ENCODE assay signal across 1 cellular context in the genomic region with DNA sequence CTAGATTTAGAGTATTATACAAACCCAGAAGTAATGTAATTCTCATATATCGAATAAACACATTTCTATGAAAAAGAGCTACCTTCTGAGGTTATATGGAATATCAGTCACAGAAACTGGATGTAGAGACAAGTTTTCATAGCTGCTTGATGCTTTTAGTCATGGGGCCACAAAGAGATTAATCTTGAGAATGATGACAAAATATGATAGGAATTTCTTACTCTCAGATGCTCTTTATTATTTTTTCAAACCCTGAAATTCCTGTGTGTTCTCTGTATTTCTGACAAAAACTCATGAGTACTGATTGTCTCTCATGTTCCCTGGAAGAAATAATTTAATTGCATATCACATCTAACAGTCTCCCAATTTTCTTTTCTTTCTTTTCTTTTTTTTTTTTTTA.
TF ChIP-seq lines count a peak whose summit lies in the region.

No MANE protein-coding gene starts in this region.

TF ChIP-seq in HCT116, 20 proteins besides CTCF, POLR2A, EP300 and RAD21 (continued from another document):
- TF ChIP-seq, protein P1, sequence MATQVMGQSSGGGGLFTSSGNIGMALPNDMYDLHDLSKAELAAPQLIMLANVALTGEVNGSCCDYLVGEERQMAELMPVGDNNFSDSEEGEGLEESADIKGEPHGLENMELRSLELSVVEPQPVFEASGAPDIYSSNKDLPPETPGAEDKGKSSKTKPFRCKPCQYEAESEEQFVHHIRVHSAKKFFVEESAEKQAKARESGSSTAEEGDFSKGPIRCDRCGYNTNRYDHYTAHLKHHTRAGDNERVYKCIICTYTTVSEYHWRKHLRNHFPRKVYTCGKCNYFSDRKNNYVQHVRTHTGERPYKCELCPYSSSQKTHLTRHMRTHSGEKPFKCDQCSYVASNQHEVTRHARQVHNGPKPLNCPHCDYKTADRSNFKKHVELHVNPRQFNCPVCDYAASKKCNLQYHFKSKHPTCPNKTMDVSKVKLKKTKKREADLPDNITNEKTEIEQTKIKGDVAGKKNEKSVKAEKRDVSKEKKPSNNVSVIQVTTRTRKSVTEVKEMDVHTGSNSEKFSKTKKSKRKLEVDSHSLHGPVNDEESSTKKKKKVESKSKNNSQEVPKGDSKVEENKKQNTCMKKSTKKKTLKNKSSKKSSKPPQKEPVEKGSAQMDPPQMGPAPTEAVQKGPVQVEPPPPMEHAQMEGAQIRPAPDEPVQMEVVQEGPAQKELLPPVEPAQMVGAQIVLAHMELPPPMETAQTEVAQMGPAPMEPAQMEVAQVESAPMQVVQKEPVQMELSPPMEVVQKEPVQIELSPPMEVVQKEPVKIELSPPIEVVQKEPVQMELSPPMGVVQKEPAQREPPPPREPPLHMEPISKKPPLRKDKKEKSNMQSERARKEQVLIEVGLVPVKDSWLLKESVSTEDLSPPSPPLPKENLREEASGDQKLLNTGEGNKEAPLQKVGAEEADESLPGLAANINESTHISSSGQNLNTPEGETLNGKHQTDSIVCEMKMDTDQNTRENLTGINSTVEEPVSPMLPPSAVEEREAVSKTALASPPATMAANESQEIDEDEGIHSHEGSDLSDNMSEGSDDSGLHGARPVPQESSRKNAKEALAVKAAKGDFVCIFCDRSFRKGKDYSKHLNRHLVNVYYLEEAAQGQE (IDR thresholded peaks at IDR 0.05; ENCODE audit: low read depth): no peak
- no peak for TF ChIP-seq EZH2 (IDR thresholded peaks at IDR 0.05)
